Comparison of ENCODE assay signal across 15 cellular contexts in the genomic region with DNA sequence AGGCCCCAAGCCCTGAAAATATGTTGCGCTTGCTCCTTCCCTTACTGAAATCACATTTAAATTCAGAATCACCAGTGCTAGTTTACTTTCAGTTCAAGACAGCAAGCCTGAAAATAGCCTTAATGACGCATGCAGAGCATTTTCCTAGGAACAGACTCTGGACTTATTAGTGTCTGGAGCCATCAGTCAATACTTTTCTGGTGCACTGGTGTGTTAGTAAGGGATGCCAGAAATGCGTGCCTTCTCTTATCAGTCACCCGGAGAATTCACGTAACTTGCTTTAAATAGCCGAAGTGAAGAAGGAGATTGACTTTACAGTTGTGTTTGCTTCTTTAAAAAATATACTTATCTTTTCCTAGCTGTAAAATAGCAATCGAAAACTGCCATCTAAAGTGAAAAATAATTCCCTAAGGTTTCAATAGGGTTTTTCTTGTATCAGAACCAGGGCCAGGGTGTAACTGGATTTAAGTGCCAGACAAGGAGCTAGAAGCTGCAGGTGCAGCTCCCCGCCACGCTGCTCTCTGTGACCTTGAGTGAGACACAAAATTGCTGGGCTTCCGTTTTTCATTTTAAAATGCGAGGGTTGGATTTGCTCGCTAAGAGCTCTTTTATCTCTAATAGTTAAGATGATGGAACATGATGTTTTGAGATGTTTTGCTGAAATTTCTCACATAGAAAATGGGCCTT.
DNase-seq lines count a peak whose midpoint lies in the region; TF ChIP-seq lines count a peak whose summit lies in the region.
"Had no signal": no experiment of that assay in that cellular context is flagged by ENCODE, and none has a peak within 500 bp of the region (broad histone marks: within the 10 kb centered on the region; RNA-seq: fewer than 3 reads in every experiment).

No MANE protein-coding gene starts in this region.

- POLR2A ChIA-PET in Caco-2 (lab: Charles Lee) = interaction anchor here (0.5 kb wide), 1 partner anchor 650 kb away, joined by 3 read pairs; no protein-coding TSS in a partner anchor

- no peak overlapping the region for H3K4me3 Mint-ChIP-seq in Caco-2 (ENCODE audit: unreplicated experiment)

- H3K9me3 ChIP-seq in iPS-20b (ENCODE audit: insufficient read depth, low read depth, low read length) (no peaks in the 10 kb centered on the region), Caco-2 (no peaks in the 10 kb centered on the region)
- H3K9me3 ChIP-seq: BE2C had no signal

- H3K4me3 ChIP-seq in iPS-20b (ENCODE audit: low read length) (no peak overlapping the region), Caco-2 (ENCODE audit: low read depth, low read length) (no peak overlapping the region)

- H3K36me3 ChIP-seq in iPS-20b (ENCODE audit: insufficient read depth, low read depth, low read length) = no peaks in the 10 kb centered on the region
- no peaks in the 10 kb centered on the region for H3K36me3 ChIP-seq in Caco-2 (ENCODE audit: control insufficient read depth, insufficient read depth, low read length)
- H3K36me3 ChIP-seq: BE2C had no signal

- in situ Hi-C loops in GM13976 (cut with MboI; ENCODE audit: low sequenced_read_pairs, unreplicated experiment) = no loop called here

- no peak overlapping the region for H3K27ac Mint-ChIP-seq in Caco-2 (ENCODE audit: unreplicated experiment)

- 0 out of 2 replicates have a peak, but pooled peaks cover 3% of the 10 kb centered on the region for H3K4me1 ChIP-seq in iPS-20b (ENCODE audit: insufficient read depth, low read length)
- H3K4me1 ChIP-seq in Caco-2 = no peaks in the 10 kb centered on the region
- H3K4me1 ChIP-seq: BE2C had no signal

- H3K27ac ChIP-seq in cingulate gyrus (ENCODE audit: low read depth, low read length) (peak overlapping the region; percentile 30), iPS-20b (ENCODE audit: low read length) (no peak overlapping the region)

- peaks cover 2% of the 10 kb centered on the region for H3K27me3 Mint-ChIP-seq in Caco-2 (ENCODE audit: insufficient read depth, unreplicated experiment)

- CTCF ChIA-PET in Caco-2 (lab: Charles Lee) = interaction anchor here (0.9 to 1.4 kb wide), 2 partner anchors 14 to 379 kb away, joined by 3 to 4 read pairs; no protein-coding TSS in a partner anchor

- H3K27me3 ChIP-seq in iPS-20b (ENCODE audit: insufficient read depth, low read length) (no peaks in the 10 kb centered on the region), Caco-2 (replicated peaks; ENCODE audit: control insufficient read depth, insufficient read depth, low read length) (no peaks in the 10 kb centered on the region)
- H3K27me3 ChIP-seq: BE2C had no signal

- intact Hi-C loops in Caco-2 (cut with micrococcal nuclease; ENCODE audit: unreplicated experiment) = loop anchor here (10.0 kb wide), 1 partner anchor 159 kb away; no protein-coding TSS in a partner anchor

- TF ChIP-seq CTCF in GM20000 (IDR thresholded peaks at IDR 0.05; ENCODE audit: extremely low read depth, missing control alignments) (no peak), GM10266 (IDR thresholded peaks at IDR 0.05; ENCODE audit: control insufficient read depth, insufficient read depth, low read depth, missing control alignments) (no peak), Caco-2 (IDR thresholded peaks at IDR 0.05; ENCODE audit: insufficient read depth in 1 of 2, low read depth in 1 of 2, low read length in 1 of 2, severe bottlenecking in 1 of 2, unreplicated experiment in 1 of 2) (no peak), GM13976 (IDR thresholded peaks at IDR 0.05; ENCODE audit: borderline replicate concordance, control extremely low read depth, extremely low read depth, insufficient read depth, missing control alignments) (no peak)

- no TSS peak for BruUV-seq in Caco-2 (replicated peaks; lab: Mats Ljungman, UMichigan)

- H3K9ac ChIP-seq in iPS-20b (ENCODE audit: low read depth, low read length) = 0 out of 2 replicates have a peak overlapping the region, but pooled peaks have one; percentile 17

- no peaks in the 10 kb centered on the region for H3K9me3 Mint-ChIP-seq in Caco-2 (ENCODE audit: unreplicated experiment)

- H3K36me3 Mint-ChIP-seq in Caco-2 (ENCODE audit: insufficient read depth, unreplicated experiment) = no peaks in the 10 kb centered on the region

- peak; percentile 90 for DNase-seq in NCI-H2227 (lab: John Stamatoyannopoulos, UW; ENCODE audit: unreplicated experiment)
- DNase-seq in retina = peak; percentile 65
- no peak for DNase-seq in GM20000 (ENCODE audit: low spot score)
- no peak for DNase-seq in GM10266 (ENCODE audit: extremely low spot score)
- no peak for DNase-seq in Caco-2
- DNase-seq in GM13976 (ENCODE audit: low spot score) = no peak
- DNase-seq: activated CD8-positive, alpha-beta memory T cell treated with anti-CD3 and anti-CD28 coated beads, Interleukin-2, amount 50 U/mL, for 4 hours; BE2C; effector CD8-positive, alpha-beta T cell; mammary epithelial cell; NCI-H2029 treated with DMSO at 0.1 percent for 48 hours; stimulated activated CD4-positive, alpha-beta T cell treated with anti-CD3 and anti-CD28 coated beads, Interleukin-4, amount 100 ng/mL, for 4 hours; stimulated activated naive CD4-positive, alpha-beta T cell had no signal

- no peaks in the 10 kb centered on the region for H3K4me1 Mint-ChIP-seq in Caco-2 (ENCODE audit: low read depth, unreplicated experiment)

Comparison
In these comparisons a context has a peak if more than half of its experiments do, and no peak if none do; other contexts are left out.
1. DNase-seq: peak in NCI-H2227 (single experiment) and retina (single experiment); none in GM20000 (single experiment), GM10266 (single experiment), Caco-2 (0 of 2) and GM13976 (single experiment).